ENCODE assay signal across 8 cellular contexts in the genomic region with DNA sequence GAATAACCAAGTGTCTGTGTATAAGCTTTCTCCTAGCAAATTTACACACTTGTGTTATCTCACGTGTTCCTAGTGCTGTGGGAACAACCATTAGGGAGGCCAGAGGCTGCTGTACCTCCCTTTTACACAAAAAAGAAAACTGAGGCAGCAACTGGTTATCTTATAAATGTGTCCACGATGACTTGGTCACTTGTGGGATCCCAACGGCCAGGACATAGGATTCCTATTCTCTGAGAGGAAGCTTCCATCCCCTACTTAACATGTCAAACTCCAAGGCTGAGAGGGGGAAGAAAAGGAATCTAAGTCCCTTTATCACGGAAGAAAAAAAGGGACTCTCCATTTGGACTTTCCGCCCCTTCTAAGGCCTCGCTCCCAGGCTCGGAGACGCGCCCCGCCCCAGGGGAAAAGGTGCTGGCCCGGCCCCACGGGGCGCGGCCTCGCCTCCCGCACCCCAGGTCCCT. TPM values are rescaled to one million over a fixed set of nuclear protein-coding genes. Genes with fewer than 3 reads are reported as not detected.
A peak's percentile ranks its signal among the peaks of the same experiment; 100 is the strongest.
DNase-seq lines count a peak whose midpoint lies in the region; ATAC-seq and TF ChIP-seq lines count a peak whose summit lies in the region.

No MANE protein-coding gene starts in this region.

- peaks cover 8% of the 10 kb centered on the region for H3K27me3 Mint-ChIP-seq in endodermal cell (ENCODE audit: insufficient read depth)
- no peaks in the 10 kb centered on the region for H3K27me3 Mint-ChIP-seq in natural killer cell (ENCODE audit: low read depth in 2 of 2)

- TF ChIP-seq CTCF in HEK293 (tag by site-specific recombination; IDR thresholded peaks at IDR 0.05) (no peak), OCI-LY3 (IDR thresholded peaks at IDR 0.05; ENCODE audit: low read depth, low read length) (no peak), endodermal cell (conservative IDR thresholded peaks at IDR 0.05) (no peak), natural killer cell (IDR thresholded peaks at IDR 0.05) (no peak)

- peak overlapping the region; percentile 67 for H3K4me3 Mint-ChIP-seq in endodermal cell
- H3K4me3 Mint-ChIP-seq in natural killer cell = peak overlapping the region; percentile 94

- intact Hi-C loops in natural killer cell (cut with micrococcal nuclease) = loop anchor here (1.0 to 5.0 kb wide), 4 partner anchors 34 to 776 kb away; a partner anchor contains a TSS

- H2AFZ ChIP-seq in OCI-LY3 (ENCODE audit: low read depth, low read length) = peak overlapping the region; percentile 94

- peak; percentile 73 for ATAC-seq in GM18520 (IDR thresholded peaks at IDR 0.05; ENCODE audit: unreplicated experiment)
- peak; percentile 69 to 84 (median 71) for ATAC-seq in natural killer cell

- H4K20me1 ChIP-seq in OCI-LY3 (ENCODE audit: insufficient read depth, low read length) = no peaks in the 10 kb centered on the region

- no peak for DNase-seq in endodermal cell
- DNase-seq in natural killer cell = peak; percentile 20
- DNase-seq in HuH-7 (ENCODE audit: low spot score) = no peak
- DNase-seq in pons (ENCODE audit: low spot score) = no peak
- no peak for DNase-seq in DMS79 treated with DMSO at 0.1 percent for 48 hours (lab: John Stamatoyannopoulos, UW)

- H3K27ac Mint-ChIP-seq in endodermal cell = peak overlapping the region; percentile 94
- H3K27ac Mint-ChIP-seq in natural killer cell = peak overlapping the region; percentile 90 to 97

- H3K9me3 Mint-ChIP-seq in endodermal cell (peaks cover 3% of the 10 kb centered on the region), natural killer cell (no peaks in the 10 kb centered on the region)

- H3K36me3 Mint-ChIP-seq in endodermal cell (ENCODE audit: low read depth) (peaks cover 3% of the 10 kb centered on the region), natural killer cell (no peaks in the 10 kb centered on the region)

- H3K4me2 ChIP-seq in OCI-LY3 (ENCODE audit: low read length) = peak overlapping the region; percentile 99

- H3K4me1 Mint-ChIP-seq in endodermal cell (peaks cover 32% of the 10 kb centered on the region), natural killer cell (peaks cover 10 to 11% of the 10 kb centered on the region in 2 donors)

- CTCF ChIA-PET in HEK293 (lab: Yijun Ruan, JAX) = interaction anchor here (0.6 to 1.4 kb wide), 5 partner anchors 20 to 475 kb away, joined by 3 read pairs; no protein-coding TSS in a partner anchor

- H3K27ac ChIP-seq in HEK293 (ENCODE audit: extremely low read depth, low read depth, low read length) = peak overlapping the region; percentile 83; the same call in 1 of the 2 replicates
- H3K27ac ChIP-seq in OCI-LY3 (ENCODE audit: low read length) = peak overlapping the region; percentile 91
- peak overlapping the region; percentile 98 for H3K27ac ChIP-seq in endodermal cell (ENCODE audit: low read depth, low read length)

- no peaks in the 10 kb centered on the region for H3K9me3 ChIP-seq in HEK293 (ENCODE audit: control insufficient read depth, insufficient read depth, low read depth, low read length)
- H3K9me3 ChIP-seq in OCI-LY3 (ENCODE audit: insufficient read depth, low read length) = no peaks in the 10 kb centered on the region
- H3K9me3 ChIP-seq in endodermal cell (ENCODE audit: control insufficient read depth, low read length) = no peaks in the 10 kb centered on the region

- peak overlapping the region; percentile 99 for H3K9ac ChIP-seq in OCI-LY3 (ENCODE audit: low read length)
- H3K9ac ChIP-seq in endodermal cell (ENCODE audit: extremely low read depth, low read length, poor library complexity, severe bottlenecking) = peak overlapping the region; percentile 84

- H3K4me1 ChIP-seq in HEK293 (ENCODE audit: control insufficient read depth, insufficient read depth, low read length) (peaks cover 10% of the 10 kb centered on the region; the same call in 1 of the 2 replicates), OCI-LY3 (ENCODE audit: low read length) (peaks cover 28% of the 10 kb centered on the region), endodermal cell (ENCODE audit: control insufficient read depth, insufficient read depth, low read length) (peaks cover 9% of the 10 kb centered on the region)

- peak overlapping the region; percentile 80 for H3K4me3 ChIP-seq in HEK293 (ENCODE audit: low read depth, low read length)
- H3K4me3 ChIP-seq in OCI-LY3 (ENCODE audit: low read length) = peak overlapping the region; percentile 93
- H3K4me3 ChIP-seq in endodermal cell (ENCODE audit: low read length) = peak overlapping the region; percentile 90

- H3K27me3 ChIP-seq in OCI-LY3 (ENCODE audit: low read depth, low read length) (no peaks in the 10 kb centered on the region), endodermal cell (ENCODE audit: control insufficient read depth, insufficient read depth, low read length, poor library complexity, severe bottlenecking) (no peaks in the 10 kb centered on the region)

- 11 to 18% methylated on average over 4 to 16 of the region's 16 CpGs for WGBS in endodermal cell (ENCODE audit: insufficient coverage in 1 of 2, insufficient read length in 1 of 2), 2 experiments

- POLR2A ChIA-PET in HEK293 (lab: Yijun Ruan, JAX) = interaction anchor here (0.5 to 1.5 kb wide), 13 partner anchors 8 to 689 kb away, joined by 3 to 9 read pairs (median 3); no protein-coding TSS in a partner anchor

- H3K79me2 ChIP-seq in OCI-LY3 (ENCODE audit: low read length) = peaks cover 6% of the 10 kb centered on the region

- no peaks in the 10 kb centered on the region for H3K36me3 ChIP-seq in HEK293 (ENCODE audit: control insufficient read depth in 2 of 2, insufficient read depth in 1 of 2, low read length in 2 of 2)
- no peaks in the 10 kb centered on the region for H3K36me3 ChIP-seq in OCI-LY3 (replicated peaks; ENCODE audit: low read depth, low read length)
- H3K36me3 ChIP-seq in endodermal cell (ENCODE audit: control insufficient read depth, insufficient read depth, low read length) = no peaks in the 10 kb centered on the region

TF ChIP-seq in HEK293, 187 proteins besides CTCF, POLR2A, EP300 and RAD21 (continues in another document):
- TF ChIP-seq ZNF394 (tag by site-specific recombination; IDR thresholded peaks at IDR 0.05; ENCODE audit: borderline replicate concordance) (no peak), ZNF571 (tag by site-specific recombination; IDR thresholded peaks at IDR 0.05) (no peak), SCRT2 (tag by site-specific recombination; IDR thresholded peaks at IDR 0.05) (peak; percentile 39; the same call in 1 of the 2 replicates), ZNF335 (tag by site-specific recombination; conservative IDR thresholded peaks at IDR 0.05) (no peak), ZNF366 (tag by site-specific recombination; conservative IDR thresholded peaks at IDR 0.05) (peak; percentile 53), ZNF114 (tag by site-specific recombination; IDR thresholded peaks at IDR 0.05) (no peak), ZNF146 (tag by site-specific recombination; IDR thresholded peaks at IDR 0.05) (0 out of 2 replicates have a peak, but pooled peaks have one; percentile 30), ZEB2 (tag by site-specific recombination; IDR thresholded peaks at IDR 0.05) (no peak)
- TF ChIP-seq, protein P1, sequence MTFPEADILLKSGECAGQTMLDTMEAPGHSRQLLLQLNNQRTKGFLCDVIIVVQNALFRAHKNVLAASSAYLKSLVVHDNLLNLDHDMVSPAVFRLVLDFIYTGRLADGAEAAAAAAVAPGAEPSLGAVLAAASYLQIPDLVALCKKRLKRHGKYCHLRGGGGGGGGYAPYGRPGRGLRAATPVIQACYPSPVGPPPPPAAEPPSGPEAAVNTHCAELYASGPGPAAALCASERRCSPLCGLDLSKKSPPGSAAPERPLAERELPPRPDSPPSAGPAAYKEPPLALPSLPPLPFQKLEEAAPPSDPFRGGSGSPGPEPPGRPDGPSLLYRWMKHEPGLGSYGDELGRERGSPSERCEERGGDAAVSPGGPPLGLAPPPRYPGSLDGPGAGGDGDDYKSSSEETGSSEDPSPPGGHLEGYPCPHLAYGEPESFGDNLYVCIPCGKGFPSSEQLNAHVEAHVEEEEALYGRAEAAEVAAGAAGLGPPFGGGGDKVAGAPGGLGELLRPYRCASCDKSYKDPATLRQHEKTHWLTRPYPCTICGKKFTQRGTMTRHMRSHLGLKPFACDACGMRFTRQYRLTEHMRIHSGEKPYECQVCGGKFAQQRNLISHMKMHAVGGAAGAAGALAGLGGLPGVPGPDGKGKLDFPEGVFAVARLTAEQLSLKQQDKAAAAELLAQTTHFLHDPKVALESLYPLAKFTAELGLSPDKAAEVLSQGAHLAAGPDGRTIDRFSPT (tag by site-specific recombination; IDR thresholded peaks at IDR 0.05) = no peak
- TF ChIP-seq, protein P2, sequence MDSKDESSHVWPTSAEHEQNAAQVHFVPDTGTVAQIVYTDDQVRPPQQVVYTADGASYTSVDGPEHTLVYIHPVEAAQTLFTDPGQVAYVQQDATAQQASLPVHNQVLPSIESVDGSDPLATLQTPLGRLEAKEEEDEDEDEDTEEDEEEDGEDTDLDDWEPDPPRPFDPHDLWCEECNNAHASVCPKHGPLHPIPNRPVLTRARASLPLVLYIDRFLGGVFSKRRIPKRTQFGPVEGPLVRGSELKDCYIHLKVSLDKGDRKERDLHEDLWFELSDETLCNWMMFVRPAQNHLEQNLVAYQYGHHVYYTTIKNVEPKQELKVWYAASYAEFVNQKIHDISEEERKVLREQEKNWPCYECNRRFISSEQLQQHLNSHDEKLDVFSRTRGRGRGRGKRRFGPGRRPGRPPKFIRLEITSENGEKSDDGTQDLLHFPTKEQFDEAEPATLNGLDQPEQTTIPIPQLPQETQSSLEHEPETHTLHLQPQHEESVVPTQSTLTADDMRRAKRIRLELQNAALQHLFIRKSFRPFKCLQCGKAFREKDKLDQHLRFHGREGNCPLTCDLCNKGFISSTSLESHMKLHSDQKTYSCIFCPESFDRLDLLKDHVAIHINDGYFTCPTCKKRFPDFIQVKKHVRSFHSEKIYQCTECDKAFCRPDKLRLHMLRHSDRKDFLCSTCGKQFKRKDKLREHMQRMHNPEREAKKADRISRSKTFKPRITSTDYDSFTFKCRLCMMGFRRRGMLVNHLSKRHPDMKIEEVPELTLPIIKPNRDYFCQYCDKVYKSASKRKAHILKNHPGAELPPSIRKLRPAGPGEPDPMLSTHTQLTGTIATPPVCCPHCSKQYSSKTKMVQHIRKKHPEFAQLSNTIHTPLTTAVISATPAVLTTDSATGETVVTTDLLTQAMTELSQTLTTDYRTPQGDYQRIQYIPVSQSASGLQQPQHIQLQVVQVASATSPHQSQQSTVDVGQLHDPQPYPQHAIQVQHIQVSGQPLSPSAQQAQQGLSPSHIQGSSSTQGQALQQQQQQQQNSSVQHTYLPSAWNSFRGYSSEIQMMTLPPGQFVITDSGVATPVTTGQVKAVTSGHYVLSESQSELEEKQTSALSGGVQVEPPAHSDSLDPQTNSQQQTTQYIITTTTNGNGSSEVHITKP (tag by site-specific recombination; IDR thresholded peaks at IDR 0.05) = peak; percentile 41; the same call in 1 of the 2 replicates

RNA-seq across cellular contexts. Expression of a gene that starts 0.4 kb away (rescaled TPM):
- 1 to 10 TPM; 2.6 to 3.0 TPM for total RNA-seq in endodermal cell
- 6.0 TPM for polyA plus RNA-seq in endodermal cell (2013, experiment 1 of 2)
- 5.8 TPM for polyA plus RNA-seq in endodermal cell (2013, experiment 2 of 2)
- 1 to 10 TPM; 2.2 to 3.7 (median 3.7) TPM for total RNA-seq in natural killer cell
